In genomic region chr10:3141361-3142005, GRCh38 we compare ENCODE assay signal across 1 cellular context.
TF ChIP-seq lines count a peak whose summit lies in the region.

No MANE protein-coding gene starts in this region.

TF ChIP-seq in SK-N-SH treated with all-trans-retinoic acid at 6 μM for 48 hours, 23 proteins besides CTCF, POLR2A, EP300 and RAD21 (continued from another document):
- TF ChIP-seq PATZ1 (CRISPR knock-in tag; IDR thresholded peaks at IDR 0.05; ENCODE audit: borderline replicate concordance) = no peak
- no peak for TF ChIP-seq ZNF70 (CRISPR knock-in tag; IDR thresholded peaks at IDR 0.05)
- no peak for TF ChIP-seq TCF4 (CRISPR knock-in tag; IDR thresholded peaks at IDR 0.05; ENCODE audit: borderline replicate concordance)
- TF ChIP-seq ESRRG (CRISPR knock-in tag; IDR thresholded peaks at IDR 0.05) = no peak
- no peak for TF ChIP-seq ZC3H10 (CRISPR knock-in tag; IDR thresholded peaks at IDR 0.05)
- no peak for TF ChIP-seq RARB (CRISPR knock-in tag; IDR thresholded peaks at IDR 0.05)
- no peak for TF ChIP-seq CREB5 (CRISPR knock-in tag; IDR thresholded peaks at IDR 0.05; ENCODE audit: low read depth)
- no peak for TF ChIP-seq ZNF565 (CRISPR knock-in tag; conservative IDR thresholded peaks at IDR 0.05; ENCODE audit: low read depth)
- no peak for TF ChIP-seq TOX (CRISPR knock-in tag; IDR thresholded peaks at IDR 0.05; ENCODE audit: borderline replicate concordance)
- TF ChIP-seq, protein P1, sequence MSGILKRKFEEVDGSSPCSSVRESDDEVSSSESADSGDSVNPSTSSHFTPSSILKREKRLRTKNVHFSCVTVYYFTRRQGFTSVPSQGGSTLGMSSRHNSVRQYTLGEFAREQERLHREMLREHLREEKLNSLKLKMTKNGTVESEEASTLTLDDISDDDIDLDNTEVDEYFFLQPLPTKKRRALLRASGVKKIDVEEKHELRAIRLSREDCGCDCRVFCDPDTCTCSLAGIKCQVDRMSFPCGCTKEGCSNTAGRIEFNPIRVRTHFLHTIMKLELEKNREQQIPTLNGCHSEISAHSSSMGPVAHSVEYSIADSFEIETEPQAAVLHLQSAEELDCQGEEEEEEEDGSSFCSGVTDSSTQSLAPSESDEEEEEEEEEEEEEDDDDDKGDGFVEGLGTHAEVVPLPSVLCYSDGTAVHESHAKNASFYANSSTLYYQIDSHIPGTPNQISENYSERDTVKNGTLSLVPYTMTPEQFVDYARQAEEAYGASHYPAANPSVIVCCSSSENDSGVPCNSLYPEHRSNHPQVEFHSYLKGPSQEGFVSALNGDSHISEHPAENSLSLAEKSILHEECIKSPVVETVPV (CRISPR knock-in tag; IDR thresholded peaks at IDR 0.05) = no peak
- TF ChIP-seq, protein P2, sequence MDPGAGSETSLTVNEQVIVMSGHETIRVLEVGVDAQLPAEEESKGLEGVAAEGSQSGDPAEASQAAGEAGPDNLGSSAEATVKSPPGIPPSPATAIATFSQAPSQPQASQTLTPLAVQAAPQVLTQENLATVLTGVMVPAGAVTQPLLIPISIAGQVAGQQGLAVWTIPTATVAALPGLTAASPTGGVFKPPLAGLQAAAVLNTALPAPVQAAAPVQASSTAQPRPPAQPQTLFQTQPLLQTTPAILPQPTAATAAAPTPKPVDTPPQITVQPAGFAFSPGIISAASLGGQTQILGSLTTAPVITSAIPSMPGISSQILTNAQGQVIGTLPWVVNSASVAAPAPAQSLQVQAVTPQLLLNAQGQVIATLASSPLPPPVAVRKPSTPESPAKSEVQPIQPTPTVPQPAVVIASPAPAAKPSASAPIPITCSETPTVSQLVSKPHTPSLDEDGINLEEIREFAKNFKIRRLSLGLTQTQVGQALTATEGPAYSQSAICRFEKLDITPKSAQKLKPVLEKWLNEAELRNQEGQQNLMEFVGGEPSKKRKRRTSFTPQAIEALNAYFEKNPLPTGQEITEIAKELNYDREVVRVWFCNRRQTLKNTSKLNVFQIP (CRISPR knock-in tag; IDR thresholded peaks at IDR 0.05; ENCODE audit: borderline replicate concordance, low read depth) = no peak
